13 cellular contexts compared by ENCODE assay signal in the genomic region with DNA sequence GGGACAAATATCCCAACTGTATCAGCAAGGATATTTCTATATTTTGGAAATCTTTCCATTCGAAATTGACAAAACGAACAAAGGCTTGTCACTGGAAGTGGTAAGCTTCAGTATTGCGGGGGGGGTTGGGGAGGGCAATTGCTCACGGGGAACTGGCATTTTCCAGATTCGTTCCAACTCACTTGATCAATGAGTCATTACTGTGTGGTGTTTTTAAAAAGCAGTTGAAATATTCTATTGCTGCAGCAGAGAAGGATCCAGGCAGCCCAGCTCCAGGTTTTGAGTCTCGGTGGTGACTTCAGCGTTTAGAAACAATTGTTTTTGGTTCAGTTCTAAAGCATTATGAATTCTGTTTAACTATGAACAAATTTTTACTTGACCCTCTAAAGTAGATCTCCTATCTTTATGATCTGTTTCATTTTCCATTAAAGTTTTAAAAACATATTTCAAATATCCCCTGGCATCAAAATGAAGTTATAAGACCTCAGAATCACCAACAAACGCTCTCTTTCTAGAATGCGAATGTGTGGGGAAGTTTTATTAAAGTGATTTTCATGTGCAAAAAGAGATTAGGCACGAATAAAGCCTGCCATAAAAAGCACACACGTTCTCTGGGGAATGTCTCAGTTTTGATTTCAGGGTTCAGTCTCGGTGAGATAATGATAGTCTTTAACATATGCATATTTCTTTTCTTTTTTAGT. TPM values are rescaled to one million over a fixed set of nuclear protein-coding genes. Genes with fewer than 3 reads are reported as not detected.
DNase-seq lines count a peak whose midpoint lies in the region; ATAC-seq, FAIRE-seq and TF ChIP-seq lines count a peak whose summit lies in the region.
"Had no signal": no experiment of that assay in that cellular context is flagged by ENCODE, and none has a peak within 500 bp of the region (broad histone marks: within the 10 kb centered on the region; RNA-seq: fewer than 3 reads in every experiment).

No MANE protein-coding gene starts in this region.

- peak overlapping the region in 3 of 5 experiments; percentile 5 to 30 (median 9) for H3K4me3 Mint-ChIP-seq in brain
- H3K4me3 Mint-ChIP-seq: activated T-cell treated with anti-CD3 and anti-CD28 coated beads, Interleukin-2, amount 50 U/mL, for 24 hours; naive thymus-derived CD8-positive, alpha-beta T cell; stimulated activated naive CD8-positive, alpha-beta T cell treated with anti-CD3 and anti-CD28 coated beads, Interleukin-15, amount 100 ng/mL, for 72 hours had no signal

- DNase-seq in Right ventricle myocardium superior = no peak
- DNase-seq in Right ventricle myocardium inferior (ENCODE audit: missing footprints) = no peak
- DNase-seq in islet precursor cell = peak; percentile 20
- DNase-seq in urothelium cell line (ENCODE audit: low spot score) = peak; percentile 64
- DNase-seq in NCI-H2196 treated with DMSO at 0.1 percent for 48 hours (lab: John Stamatoyannopoulos, UW; ENCODE audit: unreplicated experiment) = no peak
- DNase-seq in NCI-H1092 (lab: John Stamatoyannopoulos, UW) = no peak
- DNase-seq: activated T-cell treated with anti-CD3 and anti-CD28 coated beads, Interleukin-2, amount 50 U/mL, for 24 hours; naive thymus-derived CD8-positive, alpha-beta T cell; NCI-H1436; stimulated activated naive CD8-positive, alpha-beta T cell treated with anti-CD3 and anti-CD28 coated beads, Interleukin-15, amount 100 ng/mL, for 72 hours had no signal

- H3K27me3 Mint-ChIP-seq in brain = peaks cover 3% of the 10 kb centered on the region

- peaks cover 24 to 34% (median 28%) of the 10 kb centered on the region in 5 experiments for H3K9me3 Mint-ChIP-seq in brain

- TF ChIP-seq CTCF in brain (conservative IDR thresholded peaks at IDR 0.05) = no peak

- peak overlapping the region in 4 of 5 experiments; percentile 38 to 91 (median 75) for H3K27ac Mint-ChIP-seq in brain
- H3K27ac Mint-ChIP-seq: activated T-cell treated with anti-CD3 and anti-CD28 coated beads, Interleukin-2, amount 50 U/mL, for 24 hours; naive thymus-derived CD8-positive, alpha-beta T cell; stimulated activated naive CD8-positive, alpha-beta T cell treated with anti-CD3 and anti-CD28 coated beads, Interleukin-15, amount 100 ng/mL, for 72 hours had no signal

- H3K36me3 Mint-ChIP-seq in brain = peaks cover 11% of the 10 kb centered on the region

- intact Hi-C loops in Right ventricle myocardium superior (cut with DNase I) (no loop called here), Right ventricle myocardium inferior (cut with DNase I) (no loop called here)

- ATAC-seq in Right ventricle myocardium superior (ENCODE audit: poor library complexity) (peak; percentile 42), Right ventricle myocardium inferior (no peak), HG03571 (IDR thresholded peaks at IDR 0.05; ENCODE audit: unreplicated experiment) (no peak)
- ATAC-seq: naive thymus-derived CD8-positive, alpha-beta T cell; stimulated activated naive CD8-positive, alpha-beta T cell treated with anti-CD3 and anti-CD28 coated beads, Interleukin-15, amount 100 ng/mL, for 72 hours had no signal

- peaks cover 46% of the 10 kb centered on the region for H3K4me1 Mint-ChIP-seq in brain
- H3K4me1 Mint-ChIP-seq: stimulated activated naive CD8-positive, alpha-beta T cell treated with anti-CD3 and anti-CD28 coated beads, Interleukin-15, amount 100 ng/mL, for 72 hours had no signal

- no peak for FAIRE-seq in urothelium cell line (lab: Jason Lieb, UNC)
- FAIRE-seq: A204.1 had no signal

RNA-seq across cellular contexts. Expression of a gene that starts 33.7 kb away (rescaled TPM):
- total RNA-seq in Right ventricle myocardium superior (89.5 TPM), Right ventricle myocardium inferior (113 TPM)
- polyA plus RNA-seq in brain (ENCODE audit: insufficient read depth, low read depth, low replicate concordance) = 135 TPM
- total RNA-seq: naive thymus-derived CD8-positive, alpha-beta T cell had no signal
- polyA plus RNA-seq: naive thymus-derived CD8-positive, alpha-beta T cell had no signal

RNA-seq across cellular contexts. Expression of a gene that starts 55.5 kb away (rescaled TPM):
- not detected for total RNA-seq in Right ventricle myocardium superior
- 0.51 TPM for total RNA-seq in Right ventricle myocardium inferior
- polyA plus RNA-seq in brain (ENCODE audit: insufficient read depth, low read depth, low replicate concordance) = 22.0 TPM
- total RNA-seq: naive thymus-derived CD8-positive, alpha-beta T cell had no signal
- polyA plus RNA-seq: naive thymus-derived CD8-positive, alpha-beta T cell had no signal

RNA-seq across cellular contexts. Expression of a gene that starts 55.6 kb away (rescaled TPM):
- total RNA-seq in Right ventricle myocardium superior (not detected), Right ventricle myocardium inferior (not detected)
- polyA plus RNA-seq in brain (ENCODE audit: insufficient read depth, low read depth, low replicate concordance) = 0.49 TPM
- polyA plus RNA-seq: naive thymus-derived CD8-positive, alpha-beta T cell had no signal

Comparison
In these comparisons a context has a peak if more than half of its experiments do, and no peak if none do; other contexts are left out.
1. DNase-seq: peak in islet precursor cell (single experiment) and urothelium cell line (single experiment); none in Right ventricle myocardium superior (single experiment), Right ventricle myocardium inferior (single experiment), NCI-H2196 treated with DMSO at 0.1 percent for 48 hours (single experiment) and NCI-H1092 (single experiment).